1 cellular context compared by ENCODE assay signal in genomic region chr12:131385313-131386166, GRCh38.
TF ChIP-seq lines count a peak whose summit lies in the region.

No MANE protein-coding gene starts in this region.

TF ChIP-seq in GM23338, 12 proteins besides CTCF, POLR2A, EP300 and RAD21 (continued from another document):
- TF ChIP-seq, protein P1, sequence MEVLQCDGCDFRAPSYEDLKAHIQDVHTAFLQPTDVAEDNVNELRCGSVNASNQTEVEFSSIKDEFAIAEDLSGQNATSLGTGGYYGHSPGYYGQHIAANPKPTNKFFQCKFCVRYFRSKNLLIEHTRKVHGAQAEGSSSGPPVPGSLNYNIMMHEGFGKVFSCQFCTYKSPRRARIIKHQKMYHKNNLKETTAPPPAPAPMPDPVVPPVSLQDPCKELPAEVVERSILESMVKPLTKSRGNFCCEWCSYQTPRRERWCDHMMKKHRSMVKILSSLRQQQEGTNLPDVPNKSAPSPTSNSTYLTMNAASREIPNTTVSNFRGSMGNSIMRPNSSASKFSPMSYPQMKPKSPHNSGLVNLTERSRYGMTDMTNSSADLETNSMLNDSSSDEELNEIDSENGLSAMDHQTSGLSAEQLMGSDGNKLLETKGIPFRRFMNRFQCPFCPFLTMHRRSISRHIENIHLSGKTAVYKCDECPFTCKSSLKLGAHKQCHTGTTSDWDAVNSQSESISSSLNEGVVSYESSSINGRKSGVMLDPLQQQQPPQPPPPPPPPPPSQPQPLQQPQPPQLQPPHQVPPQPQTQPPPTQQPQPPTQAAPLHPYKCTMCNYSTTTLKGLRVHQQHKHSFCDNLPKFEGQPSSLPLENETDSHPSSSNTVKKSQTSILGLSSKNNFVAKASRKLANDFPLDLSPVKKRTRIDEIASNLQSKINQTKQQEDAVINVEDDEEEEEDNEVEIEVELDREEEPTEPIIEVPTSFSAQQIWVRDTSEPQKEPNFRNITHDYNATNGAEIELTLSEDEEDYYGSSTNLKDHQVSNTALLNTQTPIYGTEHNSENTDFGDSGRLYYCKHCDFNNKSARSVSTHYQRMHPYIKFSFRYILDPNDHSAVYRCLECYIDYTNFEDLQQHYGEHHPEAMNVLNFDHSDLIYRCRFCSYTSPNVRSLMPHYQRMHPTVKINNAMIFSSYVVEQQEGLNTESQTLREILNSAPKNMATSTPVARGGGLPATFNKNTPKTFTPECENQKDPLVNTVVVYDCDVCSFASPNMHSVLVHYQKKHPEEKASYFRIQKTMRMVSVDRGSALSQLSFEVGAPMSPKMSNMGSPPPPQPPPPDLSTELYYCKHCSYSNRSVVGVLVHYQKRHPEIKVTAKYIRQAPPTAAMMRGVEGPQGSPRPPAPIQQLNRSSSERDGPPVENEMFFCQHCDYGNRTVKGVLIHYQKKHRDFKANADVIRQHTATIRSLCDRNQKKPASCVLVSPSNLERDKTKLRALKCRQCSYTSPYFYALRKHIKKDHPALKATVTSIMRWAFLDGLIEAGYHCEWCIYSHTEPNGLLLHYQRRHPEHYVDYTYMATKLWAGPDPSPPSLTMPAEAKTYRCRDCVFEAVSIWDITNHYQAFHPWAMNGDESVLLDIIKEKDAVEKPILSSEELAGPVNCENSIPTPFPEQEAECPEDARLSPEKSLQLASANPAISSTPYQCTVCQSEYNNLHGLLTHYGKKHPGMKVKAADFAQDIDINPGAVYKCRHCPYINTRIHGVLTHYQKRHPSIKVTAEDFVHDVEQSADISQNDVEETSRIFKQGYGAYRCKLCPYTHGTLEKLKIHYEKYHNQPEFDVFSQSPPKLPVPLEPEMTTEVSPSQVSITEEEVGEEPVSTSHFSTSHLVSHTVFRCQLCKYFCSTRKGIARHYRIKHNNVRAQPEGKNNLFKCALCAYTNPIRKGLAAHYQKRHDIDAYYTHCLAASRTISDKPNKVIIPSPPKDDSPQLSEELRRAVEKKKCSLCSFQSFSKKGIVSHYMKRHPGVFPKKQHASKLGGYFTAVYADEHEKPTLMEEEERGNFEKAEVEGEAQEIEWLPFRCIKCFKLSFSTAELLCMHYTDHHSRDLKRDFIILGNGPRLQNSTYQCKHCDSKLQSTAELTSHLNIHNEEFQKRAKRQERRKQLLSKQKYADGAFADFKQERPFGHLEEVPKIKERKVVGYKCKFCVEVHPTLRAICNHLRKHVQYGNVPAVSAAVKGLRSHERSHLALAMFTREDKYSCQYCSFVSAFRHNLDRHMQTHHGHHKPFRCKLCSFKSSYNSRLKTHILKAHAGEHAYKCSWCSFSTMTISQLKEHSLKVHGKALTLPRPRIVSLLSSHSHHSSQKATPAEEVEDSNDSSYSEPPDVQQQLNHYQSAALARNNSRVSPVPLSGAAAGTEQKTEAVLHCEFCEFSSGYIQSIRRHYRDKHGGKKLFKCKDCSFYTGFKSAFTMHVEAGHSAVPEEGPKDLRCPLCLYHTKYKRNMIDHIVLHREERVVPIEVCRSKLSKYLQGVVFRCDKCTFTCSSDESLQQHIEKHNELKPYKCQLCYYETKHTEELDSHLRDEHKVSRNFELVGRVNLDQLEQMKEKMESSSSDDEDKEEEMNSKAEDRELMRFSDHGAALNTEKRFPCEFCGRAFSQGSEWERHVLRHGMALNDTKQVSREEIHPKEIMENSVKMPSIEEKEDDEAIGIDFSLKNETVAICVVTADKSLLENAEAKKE (CRISPR knock-in tag; IDR thresholded peaks at IDR 0.05) = no peak
- TF ChIP-seq, protein P2, sequence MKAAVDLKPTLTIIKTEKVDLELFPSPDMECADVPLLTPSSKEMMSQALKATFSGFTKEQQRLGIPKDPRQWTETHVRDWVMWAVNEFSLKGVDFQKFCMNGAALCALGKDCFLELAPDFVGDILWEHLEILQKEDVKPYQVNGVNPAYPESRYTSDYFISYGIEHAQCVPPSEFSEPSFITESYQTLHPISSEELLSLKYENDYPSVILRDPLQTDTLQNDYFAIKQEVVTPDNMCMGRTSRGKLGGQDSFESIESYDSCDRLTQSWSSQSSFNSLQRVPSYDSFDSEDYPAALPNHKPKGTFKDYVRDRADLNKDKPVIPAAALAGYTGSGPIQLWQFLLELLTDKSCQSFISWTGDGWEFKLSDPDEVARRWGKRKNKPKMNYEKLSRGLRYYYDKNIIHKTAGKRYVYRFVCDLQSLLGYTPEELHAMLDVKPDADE (IDR thresholded peaks at IDR 0.05) = no peak
- no peak for TF ChIP-seq JUNB (IDR thresholded peaks at IDR 0.05; ENCODE audit: unreplicated experiment)
- no peak for TF ChIP-seq CREB1 (CRISPR knock-in tag; IDR thresholded peaks at IDR 0.05; ENCODE audit: low read depth)
- no peak for TF ChIP-seq NANOG (IDR thresholded peaks at IDR 0.05; ENCODE audit: borderline replicate concordance)
- TF ChIP-seq EZH2phosphoT487 (IDR thresholded peaks at IDR 0.05; ENCODE audit: unreplicated experiment) = no peak
- TF ChIP-seq STAT1 (IDR thresholded peaks at IDR 0.05; ENCODE audit: unreplicated experiment) = no peak
